37 cellular contexts compared by ENCODE assay signal in genomic region chr11:105793092-105793491, GRCh38.
"Had no signal": no experiment of that assay in that cellular context is flagged by ENCODE, and none has a peak within 500 bp of the region (broad histone marks: within the 10 kb centered on the region; RNA-seq: fewer than 3 reads in every experiment).

No MANE protein-coding gene starts in this region.

- DNase-seq: activated effector memory CD4-positive, alpha-beta T cell treated with anti-CD3 and anti-CD28 coated beads, Interleukin-2, amount 50 U/mL, for 16 hours; activated effector memory CD4-positive, alpha-beta T cell treated with Interleukin-2 at 50 U/mL for 16 hours; activated gamma-delta T cell; activated gamma-delta T cell treated with Interleukin-2 at 50 U/mL for 16 hours; activated naive CD4-positive, alpha-beta T cell; activated naive CD4-positive, alpha-beta T cell treated with anti-CD3 and anti-CD28 coated beads for 36 hours; activated naive CD4-positive, alpha-beta T cell treated with anti-CD3 and anti-CD28 coated beads, Interleukin-2, amount 10 ng/mL, durations not matched to agents 7 days and 5 days; activated naive CD4-positive, alpha-beta T cell treated with anti-CD3 and anti-CD28 coated beads, Interleukin-2, amount 50 U/mL, for 16 hours; activated naive CD4-positive, alpha-beta T cell treated with Interleukin-2 at 50 U/mL for 16 hours; activated naive CD8-positive, alpha-beta T cell treated with anti-CD3 and anti-CD28 coated beads for 36 hours; activated naive CD8-positive, alpha-beta T cell treated with anti-CD3 and anti-CD28 coated beads, Interleukin-2, amount 10 ng/mL, durations not matched to agents 7 days and 5 days; activated naive CD8-positive, alpha-beta T cell treated with anti-CD3 and anti-CD28 coated beads, Interleukin-2, amount 50 U/mL, for 24 hours; activated T-cell treated with anti-CD3 and anti-CD28 coated beads, Interleukin-2, amount 50 U/mL, for 24 hours; activated T-cell treated with anti-CD3 and anti-CD28 coated beads, Interleukin-2, amount 50 U/mL, for 4 hours; activated T-cell treated with anti-CD3 and anti-CD28 coated beads, Interleukin-2, amount 50 U/mL, for 48 hours; activated T-cell treated with anti-CD3 and anti-CD28 coated beads, Interleukin-2, amount 50 U/mL, for 72 hours; adrenal gland; amniotic stem cell; amygdala; anterior cingulate cortex; aorta; body of pancreas; brain microvascular endothelial cell; caudate nucleus; central memory CD4-positive, alpha-beta T cell; cerebellar nuclear complex had no signal

- H3K27ac ChIP-seq: adrenal gland, ascending aorta, body of pancreas, brain microvascular endothelial cell, breast epithelium, cardiac muscle cell had no signal

- ATAC-seq: activated naive CD4-positive, alpha-beta T cell treated with anti-CD3 and anti-CD28 coated beads, Interleukin-2, amount 50 U/mL, for 72 hours; activated naive CD8-positive, alpha-beta T cell treated with anti-CD3 and anti-CD28 coated beads, Interleukin-2, amount 50 U/mL, for 24 hours; activated T-cell treated with anti-CD3 and anti-CD28 coated beads, Interleukin-2, amount 50 U/mL, for 4 hours; activated T-cell treated with anti-CD3 and anti-CD28 coated beads, Interleukin-2, amount 50 U/mL, for 72 hours; activated T-helper 17 cell treated with anti-CD3 and anti-CD28 coated beads, Interleukin-2, amount 50 U/mL, for 72 hours; body of pancreas had no signal

- H3K4me3 ChIP-seq: adrenal gland, ascending aorta, body of pancreas, breast epithelium, cardiac muscle cell had no signal

- H3K27ac Mint-ChIP-seq: activated naive CD4-positive, alpha-beta T cell treated with anti-CD3 and anti-CD28 coated beads for 36 hours; activated naive CD4-positive, alpha-beta T cell treated with anti-CD3 and anti-CD28 coated beads, Interleukin-2, amount 10 ng/mL, durations not matched to agents 7 days and 5 days; activated naive CD4-positive, alpha-beta T cell treated with anti-CD3 and anti-CD28 coated beads, Interleukin-2, amount 50 U/mL, for 24 hours; activated naive CD4-positive, alpha-beta T cell treated with anti-CD3 and anti-CD28 coated beads, Interleukin-2, amount 50 U/mL, for 72 hours; activated naive CD8-positive, alpha-beta T cell; activated naive CD8-positive, alpha-beta T cell treated with anti-CD3 and anti-CD28 coated beads for 36 hours; activated naive CD8-positive, alpha-beta T cell treated with anti-CD3 and anti-CD28 coated beads, Interleukin-2, amount 10 ng/mL, durations not matched to agents 7 days and 5 days; activated naive CD8-positive, alpha-beta T cell treated with anti-CD3 and anti-CD28 coated beads, Interleukin-2, amount 50 U/mL, for 24 hours; activated T-cell treated with anti-CD3 and anti-CD28 coated beads, Interleukin-2, amount 50 U/mL, for 24 hours; activated T-cell treated with anti-CD3 and anti-CD28 coated beads, Interleukin-2, amount 50 U/mL, for 72 hours; activated T-helper 1 cell treated with anti-CD3 and anti-CD28 coated beads, Interleukin-12 subunit alpha, Interleukin-12 subunit beta, Interleukin-2, Interleukin-4 antibody, amounts not matched to agents 30 ng/mL and 10 ng/mL and 1 ng/mL, durations not matched to agents 14 hours and 24 hours and 36 hours; activated T-helper 17 cell treated with anti-CD3 and anti-CD28 coated beads, Interleukin-2, amount 50 U/mL, for 72 hours; activated T-helper 2 cell treated with anti-CD3 and anti-CD28 coated beads, Interferon-gamma antibody, Interleukin-2, Interleukin-4, amounts not matched to agents 10 μg/mL and 5 μg/mL and 100 μg/mL, durations not matched to agents 14 hours and 24 hours and 36 hours; brain had no signal

- H3K9me3 ChIP-seq: adrenal gland, ascending aorta, body of pancreas, breast epithelium had no signal

- H3K36me3 Mint-ChIP-seq: activated naive CD4-positive, alpha-beta T cell treated with anti-CD3 and anti-CD28 coated beads, Interleukin-2, amount 10 ng/mL, durations not matched to agents 7 days and 5 days; activated naive CD4-positive, alpha-beta T cell treated with anti-CD3 and anti-CD28 coated beads, Interleukin-2, amount 50 U/mL, for 24 hours; activated naive CD4-positive, alpha-beta T cell treated with anti-CD3 and anti-CD28 coated beads, Interleukin-2, amount 50 U/mL, for 72 hours; activated naive CD8-positive, alpha-beta T cell; activated naive CD8-positive, alpha-beta T cell treated with anti-CD3 and anti-CD28 coated beads for 36 hours; activated naive CD8-positive, alpha-beta T cell treated with anti-CD3 and anti-CD28 coated beads, Interleukin-2, amount 10 ng/mL, durations not matched to agents 7 days and 5 days; brain had no signal

- H3K4me1 Mint-ChIP-seq: activated naive CD4-positive, alpha-beta T cell treated with anti-CD3 and anti-CD28 coated beads, Interleukin-2, amount 10 ng/mL, durations not matched to agents 7 days and 5 days; activated naive CD4-positive, alpha-beta T cell treated with anti-CD3 and anti-CD28 coated beads, Interleukin-2, amount 50 U/mL, for 24 hours; activated naive CD8-positive, alpha-beta T cell treated with anti-CD3 and anti-CD28 coated beads for 36 hours; activated naive CD8-positive, alpha-beta T cell treated with anti-CD3 and anti-CD28 coated beads, Interleukin-2, amount 10 ng/mL, durations not matched to agents 7 days and 5 days; activated naive CD8-positive, alpha-beta T cell treated with anti-CD3 and anti-CD28 coated beads, Interleukin-2, amount 50 U/mL, for 24 hours; activated T-helper 17 cell treated with anti-CD3 and anti-CD28 coated beads, Interleukin-2, amount 50 U/mL, for 72 hours; central memory CD8-positive, alpha-beta T cell had no signal

- H3K4me1 ChIP-seq: adrenal gland, ascending aorta, body of pancreas, breast epithelium had no signal

- H3K36me3 ChIP-seq: adrenal gland, ascending aorta, brain microvascular endothelial cell, breast epithelium, cardiac muscle cell had no signal

- H3K9me3 Mint-ChIP-seq: activated naive CD4-positive, alpha-beta T cell treated with anti-CD3 and anti-CD28 coated beads, Interleukin-2, amount 10 ng/mL, durations not matched to agents 7 days and 5 days; activated naive CD4-positive, alpha-beta T cell treated with anti-CD3 and anti-CD28 coated beads, Interleukin-2, amount 50 U/mL, for 24 hours; activated naive CD4-positive, alpha-beta T cell treated with anti-CD3 and anti-CD28 coated beads, Interleukin-2, amount 50 U/mL, for 72 hours; activated naive CD8-positive, alpha-beta T cell treated with anti-CD3 and anti-CD28 coated beads for 36 hours; activated naive CD8-positive, alpha-beta T cell treated with anti-CD3 and anti-CD28 coated beads, Interleukin-2, amount 10 ng/mL, durations not matched to agents 7 days and 5 days; activated naive CD8-positive, alpha-beta T cell treated with anti-CD3 and anti-CD28 coated beads, Interleukin-2, amount 50 U/mL, for 24 hours; activated T-cell treated with anti-CD3 and anti-CD28 coated beads, Interleukin-2, amount 50 U/mL, for 24 hours; activated T-cell treated with anti-CD3 and anti-CD28 coated beads, Interleukin-2, amount 50 U/mL, for 4 hours; activated T-cell treated with anti-CD3 and anti-CD28 coated beads, Interleukin-2, amount 50 U/mL, for 72 hours; activated T-helper 1 cell treated with anti-CD3 and anti-CD28 coated beads, Interleukin-12 subunit alpha, Interleukin-12 subunit beta, Interleukin-2, Interleukin-4 antibody, amounts not matched to agents 30 ng/mL and 10 ng/mL and 1 ng/mL, durations not matched to agents 14 hours and 24 hours and 36 hours; activated T-helper 17 cell treated with anti-CD3 and anti-CD28 coated beads, Interleukin-2, amount 50 U/mL, for 72 hours; activated T-helper 2 cell treated with anti-CD3 and anti-CD28 coated beads, Interferon-gamma antibody, Interleukin-2, Interleukin-4, amounts not matched to agents 10 μg/mL and 5 μg/mL and 100 μg/mL, durations not matched to agents 14 hours and 24 hours and 36 hours; central memory CD8-positive, alpha-beta T cell had no signal

- H3K27me3 Mint-ChIP-seq: activated naive CD4-positive, alpha-beta T cell treated with anti-CD3 and anti-CD28 coated beads, Interleukin-2, amount 10 ng/mL, durations not matched to agents 7 days and 5 days; activated naive CD4-positive, alpha-beta T cell treated with anti-CD3 and anti-CD28 coated beads, Interleukin-2, amount 50 U/mL, for 24 hours; activated naive CD8-positive, alpha-beta T cell; activated naive CD8-positive, alpha-beta T cell treated with anti-CD3 and anti-CD28 coated beads for 36 hours; activated naive CD8-positive, alpha-beta T cell treated with anti-CD3 and anti-CD28 coated beads, Interleukin-2, amount 10 ng/mL, durations not matched to agents 7 days and 5 days; activated naive CD8-positive, alpha-beta T cell treated with anti-CD3 and anti-CD28 coated beads, Interleukin-2, amount 50 U/mL, for 24 hours; activated T-cell treated with anti-CD3 and anti-CD28 coated beads, Interleukin-2, amount 50 U/mL, for 24 hours; activated T-helper 17 cell treated with anti-CD3 and anti-CD28 coated beads, Interleukin-2, amount 50 U/mL, for 72 hours; brain; central memory CD8-positive, alpha-beta T cell had no signal

- H3K27me3 ChIP-seq: adrenal gland, ascending aorta, body of pancreas, brain microvascular endothelial cell, breast epithelium, cardiac muscle cell had no signal

- H3K4me3 Mint-ChIP-seq: activated naive CD4-positive, alpha-beta T cell treated with anti-CD3 and anti-CD28 coated beads for 36 hours; activated naive CD4-positive, alpha-beta T cell treated with anti-CD3 and anti-CD28 coated beads, Interleukin-2, amount 10 ng/mL, durations not matched to agents 7 days and 5 days; activated naive CD4-positive, alpha-beta T cell treated with anti-CD3 and anti-CD28 coated beads, Interleukin-2, amount 50 U/mL, for 24 hours; activated naive CD8-positive, alpha-beta T cell; activated naive CD8-positive, alpha-beta T cell treated with anti-CD3 and anti-CD28 coated beads for 36 hours; activated naive CD8-positive, alpha-beta T cell treated with anti-CD3 and anti-CD28 coated beads, Interleukin-2, amount 10 ng/mL, durations not matched to agents 7 days and 5 days; activated naive CD8-positive, alpha-beta T cell treated with anti-CD3 and anti-CD28 coated beads, Interleukin-2, amount 50 U/mL, for 24 hours; activated T-cell treated with anti-CD3 and anti-CD28 coated beads, Interleukin-2, amount 50 U/mL, for 24 hours; activated T-cell treated with anti-CD3 and anti-CD28 coated beads, Interleukin-2, amount 50 U/mL, for 4 hours; activated T-cell treated with anti-CD3 and anti-CD28 coated beads, Interleukin-2, amount 50 U/mL, for 72 hours; activated T-helper 1 cell treated with anti-CD3 and anti-CD28 coated beads, Interleukin-12 subunit alpha, Interleukin-12 subunit beta, Interleukin-2, Interleukin-4 antibody, amounts not matched to agents 30 ng/mL and 10 ng/mL and 1 ng/mL, durations not matched to agents 14 hours and 24 hours and 36 hours; activated T-helper 17 cell treated with anti-CD3 and anti-CD28 coated beads, Interleukin-2, amount 50 U/mL, for 72 hours; brain; central memory CD8-positive, alpha-beta T cell had no signal
